14 cellular contexts compared by ENCODE assay signal in the genomic region with DNA sequence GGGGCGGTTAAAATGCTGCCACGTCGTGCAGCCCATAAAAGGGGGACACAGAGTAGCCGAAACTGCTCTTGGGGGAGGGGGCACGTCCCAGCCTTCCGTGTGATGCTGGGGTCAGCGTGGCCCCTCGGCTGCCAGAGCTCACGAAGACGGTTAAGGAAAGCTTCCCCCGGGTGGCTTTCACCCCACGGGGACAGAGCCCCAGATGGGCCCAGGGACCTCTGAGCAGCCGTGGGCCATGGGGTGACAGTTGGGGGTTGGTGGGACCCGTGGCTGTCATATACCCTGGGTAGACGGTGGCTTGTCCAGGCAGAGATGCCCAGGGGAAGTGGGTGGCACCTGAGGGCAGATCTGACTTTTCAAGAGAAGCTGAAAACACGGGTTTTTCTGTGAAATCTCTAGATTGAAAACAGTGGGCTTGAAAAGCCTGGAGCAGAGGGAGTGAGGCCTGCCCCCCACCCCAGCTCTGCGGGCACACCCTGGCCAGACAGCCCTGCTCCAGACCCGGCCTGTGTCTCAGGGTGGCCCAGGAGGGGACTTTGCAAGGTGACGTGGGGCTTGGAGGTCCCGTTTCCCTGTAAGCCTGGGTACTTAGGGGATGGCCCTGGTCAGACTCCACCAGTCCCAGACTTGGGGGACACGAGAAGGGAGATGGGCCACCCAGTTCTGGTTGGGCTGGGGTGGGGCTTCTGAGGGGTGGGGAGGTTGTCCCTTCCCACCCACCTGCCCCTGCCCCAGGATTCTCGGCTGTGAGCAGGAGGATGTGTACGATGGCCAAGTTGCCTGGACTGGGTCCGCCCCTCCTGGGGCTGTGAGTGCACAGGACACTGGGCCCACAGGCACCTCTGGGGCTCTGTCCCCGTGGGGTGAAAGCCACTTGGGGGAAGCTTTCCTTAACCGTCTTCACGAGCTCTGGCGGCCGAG. TPM values are rescaled to one million over a fixed set of nuclear protein-coding genes. Genes with fewer than 3 reads are reported as not detected.
DNase-seq lines count a peak whose midpoint lies in the region; ATAC-seq and TF ChIP-seq lines count a peak whose summit lies in the region.
"Had no signal": no experiment of that assay in that cellular context is flagged by ENCODE, and none has a peak within 500 bp of the region (broad histone marks: within the 10 kb centered on the region; RNA-seq: fewer than 3 reads in every experiment).

No MANE protein-coding gene starts in this region.

- peak overlapping the region; percentile 30 to 97 (median 89) for H3K4me2 ChIP-seq in BLaER1 treated with 17β-estradiol and CSF1 and Interleukin-3, amounts not matched to agents 10 nM and 100 nM

- 64 to 82% methylated on average over 29 of the region's 29 CpGs for WGBS in sigmoid colon, 2 donors

- no peak overlapping the region for H3K4me3 Mint-ChIP-seq in nephron progenitor cell
- H3K4me3 Mint-ChIP-seq in CD8-positive, alpha-beta T cell: no peak overlapping the region
- H3K4me3 Mint-ChIP-seq: activated T-cell treated with anti-CD3 and anti-CD28 coated beads, Interleukin-2, amount 50 U/mL, for 4 hours; T-cell had no signal

- H3K4me1 Mint-ChIP-seq in nephron progenitor cell: peaks cover 30% of the 10 kb centered on the region
- peaks cover 4% of the 10 kb centered on the region for H3K4me1 Mint-ChIP-seq in CD8-positive, alpha-beta T cell (ENCODE audit: low read depth)

- in situ Hi-C loops in Panc1 (cut with HindIII; ENCODE audit: low pct_unique_long_range_greater_than_20kb, low sequenced_read_pairs): no loop called here
- in situ Hi-C loops in G401 (cut with HindIII; ENCODE audit: low sequenced_read_pairs): no loop called here

- peaks cover 0 to 14% (median 0%) of the 10 kb centered on the region in 11 experiments; a peak in 4 of 22 replicates for H4K20me1 ChIP-seq in BLaER1 treated with 17β-estradiol and CSF1 and Interleukin-3, amounts not matched to agents 10 nM and 100 nM

- TF ChIP-seq EP300 in sigmoid colon (IDR thresholded peaks at IDR 0.05): no peak

- peak overlapping the region in 6 of 11 experiments; percentile 30 to 51 (median 39); a peak in 8 of 22 replicates for H3K27ac ChIP-seq in BLaER1 treated with 17β-estradiol and CSF1 and Interleukin-3, amounts not matched to agents 10 nM and 100 nM
- H3K27ac ChIP-seq in Panc1 (ENCODE audit: low read length) (peak overlapping the region; percentile 88), sigmoid colon (no peak overlapping the region)
- no peak overlapping the region for H3K27ac ChIP-seq in CD8-positive, alpha-beta T cell (ENCODE audit: low read depth, low read length)

- no peaks in the 10 kb centered on the region for H3K9me3 Mint-ChIP-seq in nephron progenitor cell
- H3K9me3 Mint-ChIP-seq in CD8-positive, alpha-beta T cell: no peaks in the 10 kb centered on the region
- H3K9me3 Mint-ChIP-seq: activated T-cell treated with anti-CD3 and anti-CD28 coated beads, Interleukin-2, amount 50 U/mL, for 4 hours; T-cell had no signal

- peaks cover 53 to 71% (median 70%) of the 10 kb centered on the region in 10 experiments for H3K4me1 ChIP-seq in BLaER1 treated with 17β-estradiol and CSF1 and Interleukin-3, amounts not matched to agents 10 nM and 100 nM
- H3K4me1 ChIP-seq in Panc1 (ENCODE audit: control insufficient read depth, insufficient read depth, low read length): peaks cover 15% of the 10 kb centered on the region
- peaks cover 3% of the 10 kb centered on the region for H3K4me1 ChIP-seq in CD8-positive, alpha-beta T cell (ENCODE audit: insufficient read depth, low read length)
- peaks cover 0 to 3% (median 2%) of the 10 kb centered on the region in 4 donors for H3K4me1 ChIP-seq in sigmoid colon

- H3K9me3 ChIP-seq in BLaER1 treated with 17β-estradiol and CSF1 and Interleukin-3, amounts not matched to agents 10 nM and 100 nM (replicated peaks in 1 of 11): peaks cover 0 to 6% (median 2%) of the 10 kb centered on the region in 11 experiments; a peak in 8 of 22 replicates
- no peaks in the 10 kb centered on the region for H3K9me3 ChIP-seq in Panc1 (ENCODE audit: control insufficient read depth, insufficient read depth, low read depth, low read length)
- H3K9me3 ChIP-seq in CD8-positive, alpha-beta T cell (ENCODE audit: low read length): no peaks in the 10 kb centered on the region
- H3K9me3 ChIP-seq in sigmoid colon: no peaks in the 10 kb centered on the region

- no peak for TF ChIP-seq POLR2A in sigmoid colon (IDR thresholded peaks at IDR 0.05)

- intact Hi-C loops in Panc1 (cut with micrococcal nuclease; ENCODE audit: unreplicated experiment): no loop called here
- intact Hi-C loops in cardiac septum (cut with DNase I): loop anchor here (1.0 kb wide), 1 partner anchor 49 kb away; a partner anchor contains a TSS
- intact Hi-C loops in CD8-positive, alpha-beta T cell (cut with DNase I, micrococcal nuclease): no loop called here
- intact Hi-C loops in sigmoid colon (cut with DNase I): no loop called here

- no TSS peak for BruUV-seq in Panc1 (replicated peaks; lab: Mats Ljungman, UMichigan)

- CTCF ChIA-PET in Panc1 (lab: Charles Lee): no interaction called here
- CTCF ChIA-PET in CD8-positive, alpha-beta T cell (lab: Charles Lee): no interaction called here

- TF ChIP-seq CTCF in Panc1 (IDR thresholded peaks at IDR 0.05): no peak
- TF ChIP-seq CTCF in nephron progenitor cell (IDR thresholded peaks at IDR 0.05): no peak
- no peak for TF ChIP-seq CTCF in CD8-positive, alpha-beta T cell (IDR thresholded peaks at IDR 0.05)
- no peak for TF ChIP-seq CTCF in sigmoid colon (IDR thresholded peaks at IDR 0.05)

- no peaks in the 10 kb centered on the region for H3K36me3 ChIP-seq in BLaER1 treated with 17β-estradiol and CSF1 and Interleukin-3, amounts not matched to agents 10 nM and 100 nM
- no peaks in the 10 kb centered on the region for H3K36me3 ChIP-seq in Panc1 (ENCODE audit: control insufficient read depth, insufficient read depth, low read length)
- H3K36me3 ChIP-seq in CD8-positive, alpha-beta T cell (ENCODE audit: insufficient read depth, low read length): no peaks in the 10 kb centered on the region
- H3K36me3 ChIP-seq in sigmoid colon: no peaks in the 10 kb centered on the region

- ATAC-seq in Panc1: peak; percentile 12; the same call in 1 of the 2 replicates
- ATAC-seq in CD8-positive, alpha-beta T cell: no peak
- no peak for ATAC-seq in HG03025 (IDR thresholded peaks at IDR 0.05; ENCODE audit: low FRiP score, unreplicated experiment)
- ATAC-seq: activated T-cell treated with anti-CD3 and anti-CD28 coated beads, Interleukin-2, amount 50 U/mL, for 4 hours; T-cell had no signal

- H3K27me3 Mint-ChIP-seq in nephron progenitor cell (ENCODE audit: low read depth, poor library complexity): peaks cover 2% of the 10 kb centered on the region
- peaks cover 4% of the 10 kb centered on the region for H3K27me3 Mint-ChIP-seq in CD8-positive, alpha-beta T cell (ENCODE audit: low read depth)

- no peaks in the 10 kb centered on the region for H3K36me3 Mint-ChIP-seq in nephron progenitor cell (ENCODE audit: low read depth)
- H3K36me3 Mint-ChIP-seq in CD8-positive, alpha-beta T cell: no peaks in the 10 kb centered on the region
- H3K36me3 Mint-ChIP-seq: T-cell had no signal

- H3K27ac Mint-ChIP-seq in nephron progenitor cell: peak overlapping the region; percentile 82
- H3K27ac Mint-ChIP-seq in CD8-positive, alpha-beta T cell: no peak overlapping the region
- H3K27ac Mint-ChIP-seq: T-cell had no signal

- H3K27me3 ChIP-seq in BLaER1 treated with 17β-estradiol and CSF1 and Interleukin-3, amounts not matched to agents 10 nM and 100 nM: peaks cover 0 to 28% (median 0%) of the 10 kb centered on the region in 11 experiments; a peak in 9 of 22 replicates
- H3K27me3 ChIP-seq in Panc1 (ENCODE audit: control insufficient read depth, insufficient read depth, low read length): no peaks in the 10 kb centered on the region
- H3K27me3 ChIP-seq in CD8-positive, alpha-beta T cell (ENCODE audit: insufficient read depth, low read length): peaks cover 2% of the 10 kb centered on the region
- peaks cover under 1 to 8% (median 2%) of the 10 kb centered on the region in 3 donors for H3K27me3 ChIP-seq in sigmoid colon

- no peak overlapping the region; a peak in 1 of 20 replicates for H3K4me3 ChIP-seq in BLaER1 treated with 17β-estradiol and CSF1 and Interleukin-3, amounts not matched to agents 10 nM and 100 nM
- H3K4me3 ChIP-seq in Panc1 (ENCODE audit: low read depth in 2 of 2, low read length in 2 of 2) (peak overlapping the region; percentile 25 to 37), sigmoid colon (no peak overlapping the region)
- H3K4me3 ChIP-seq in CD8-positive, alpha-beta T cell (ENCODE audit: low read depth, low read length): no peak overlapping the region

- no peak for DNase-seq in Panc1 (ENCODE audit: low read depth, low spot score)
- peak; percentile 70 for DNase-seq in cardiac septum (ENCODE audit: low spot score)
- no peak for DNase-seq in nephron progenitor cell
- no peak for DNase-seq in G401 (ENCODE audit: low spot score)
- DNase-seq in CD8-positive, alpha-beta T cell: no peak
- DNase-seq in sigmoid colon: no peak
- DNase-seq: activated CD4-positive, alpha-beta T cell treated with anti-CD3 and anti-CD28 coated beads for 1 hour; activated T-cell treated with anti-CD3 and anti-CD28 coated beads, Interleukin-2, amount 50 U/mL, for 4 hours; NCI-H510A; OCI-M1 had no signal

- POLR2A ChIA-PET in Panc1 (lab: Charles Lee): interaction anchor here (0.7 kb wide), 1 partner anchor 228 kb away, joined by 3 read pairs; no protein-coding TSS in a partner anchor
- POLR2A ChIA-PET in CD8-positive, alpha-beta T cell (lab: Charles Lee): no interaction called here

- H3K9ac ChIP-seq in BLaER1 treated with 17β-estradiol and CSF1 and Interleukin-3, amounts not matched to agents 10 nM and 100 nM: peak overlapping the region in 10 of 11 experiments; percentile 11 to 62 (median 44); a peak in 17 of 22 replicates

RNA-seq across cellular contexts. Expression of a gene that starts 0.7 kb away (rescaled TPM):
- total RNA-seq in Panc1 (2021; ENCODE audit: unreplicated experiment): 10.0 TPM
- 18.8 TPM for polyA plus RNA-seq in Panc1 (2012; ENCODE audit: insufficient read length)
- not detected for total RNA-seq in cardiac septum
- not detected in 2 replicates for total RNA-seq in G401 (2014; rRNA removed; shearing (Covaris generic))
- total RNA-seq in CD8-positive, alpha-beta T cell: 1 to 10 TPM; 2.9 to 3.0 TPM
- total RNA-seq in sigmoid colon: 1 to 10 TPM in 1 of 4 donors, under 1 TPM in 2, not detected in 1; 0.36 to 3.6 (median 0.49) TPM
- polyA plus RNA-seq in sigmoid colon: 10 to 100 TPM; 16.3 to 66.1 (median 39.1) TPM
- total RNA-seq: LHCN-M2 had no signal

RNA-seq across cellular contexts. Expression of a gene that starts 33.0 kb away (rescaled TPM):
- total RNA-seq in Panc1 (2021; ENCODE audit: unreplicated experiment): 1.6 TPM
- polyA plus RNA-seq in Panc1 (2012; ENCODE audit: insufficient read length): 3.7 TPM
- not detected for total RNA-seq in cardiac septum
- total RNA-seq in G401 (2014; rRNA removed; shearing (Covaris generic)): not detected in 2 replicates
- 1 to 10 TPM in 1 of 2 experiments, under 1 TPM in 1; 0.81 to 1.1 TPM for total RNA-seq in CD8-positive, alpha-beta T cell
- total RNA-seq in sigmoid colon: under 1 TPM in 2 of 4 donors, not detected in 2; 0.33 to 0.68 TPM
- 10 to 100 TPM in 1 of 3 donors, 1 to 10 TPM in 2; 3.0 to 13.6 (median 4.2) TPM for polyA plus RNA-seq in sigmoid colon
- total RNA-seq: LHCN-M2 had no signal

RNA-seq across cellular contexts. Expression of a gene that starts 49.1 kb away (rescaled TPM):
- total RNA-seq in Panc1 (2021; ENCODE audit: unreplicated experiment): 0.15 TPM
- polyA plus RNA-seq in Panc1 (2012; ENCODE audit: insufficient read length): 0.29 TPM
- 2.0 TPM for total RNA-seq in cardiac septum
- total RNA-seq in G401 (2014; rRNA removed; shearing (Covaris generic)): 0.62 TPM in 1 of 2 replicates, not detected in the other
- 10 to 100 TPM in 1 of 2 experiments, 1 to 10 TPM in 1; 8.0 to 10.7 TPM for total RNA-seq in CD8-positive, alpha-beta T cell
- total RNA-seq in sigmoid colon: under 1 TPM in 3 of 4 donors, not detected in 1; 0.14 to 0.99 (median 0.36) TPM
- polyA plus RNA-seq in sigmoid colon: 1 to 10 TPM in 1 of 3 donors, not detected in 2; 3.2 TPM
- total RNA-seq: LHCN-M2 had no signal

RNA-seq across cellular contexts. Expression of a gene that starts 59.9 kb away (rescaled TPM):
- total RNA-seq in Panc1 (2021; ENCODE audit: unreplicated experiment): not detected
- polyA plus RNA-seq in Panc1 (2012; ENCODE audit: insufficient read length): not detected
- total RNA-seq in cardiac septum: 0.08 TPM
- not detected in 2 replicates for total RNA-seq in G401 (2014; rRNA removed; shearing (Covaris generic))
- total RNA-seq in CD8-positive, alpha-beta T cell: 1 to 10 TPM; 1.8 to 2.7 TPM
- total RNA-seq in sigmoid colon: under 1 TPM in 1 of 4 donors, not detected in 3; 0.16 TPM
- polyA plus RNA-seq in sigmoid colon: under 1 TPM in 1 of 3 donors, not detected in 2; 0.19 TPM
- total RNA-seq: LHCN-M2 had no signal

Comparison
In these comparisons a context has a peak if more than half of its experiments do, and no peak if none do; other contexts are left out.
1. H3K27ac ChIP-seq: peak in BLaER1 treated with 17β-estradiol and CSF1 and Interleukin-3, amounts not matched to agents 10 nM and 100 nM (6 of 11) and Panc1 (single experiment); none in CD8-positive, alpha-beta T cell (single experiment) and sigmoid colon (0 of 4).
2. H3K4me3 ChIP-seq: peak in Panc1 (2 of 2); none in BLaER1 treated with 17β-estradiol and CSF1 and Interleukin-3, amounts not matched to agents 10 nM and 100 nM (0 of 10), CD8-positive, alpha-beta T cell (single experiment) and sigmoid colon (0 of 4).